ENCODE assay signal across 1 cellular context in the genomic region with DNA sequence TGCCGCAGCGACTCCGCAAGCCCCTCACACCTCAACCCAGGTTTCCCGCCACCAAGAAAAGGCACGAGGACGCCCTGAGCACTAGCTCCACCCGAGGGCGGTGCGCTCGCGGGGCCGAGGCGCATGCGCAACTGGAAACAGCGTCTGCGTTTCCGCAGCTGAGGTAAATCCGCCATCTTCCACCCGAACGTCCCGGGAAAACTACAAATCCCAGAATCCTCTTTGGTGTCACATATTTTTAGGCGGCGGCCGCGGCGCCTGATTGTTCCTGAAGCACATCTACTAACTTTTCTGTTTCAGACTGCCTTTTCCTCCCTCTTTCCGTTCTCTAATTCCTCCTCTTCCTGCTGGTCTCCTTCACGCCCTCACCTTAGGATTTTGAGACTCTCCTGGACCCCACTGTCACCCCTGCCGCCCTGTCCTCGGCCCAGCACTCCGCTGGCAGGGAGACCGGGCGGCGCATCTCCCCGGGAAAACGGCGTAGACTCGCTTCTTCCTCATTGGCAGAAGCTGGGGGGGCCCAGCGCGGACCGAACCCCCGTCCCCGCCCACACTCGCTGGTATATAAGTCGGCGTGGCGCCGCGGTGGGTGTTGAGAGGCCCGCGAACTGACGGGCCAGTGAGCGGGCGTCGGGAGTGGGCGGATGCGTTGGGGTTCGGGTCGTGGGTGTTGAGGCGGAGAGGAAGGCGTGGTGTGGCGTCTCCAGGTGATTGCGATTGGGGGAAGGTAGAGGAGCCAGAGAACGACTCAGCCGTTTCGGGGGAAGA.
TF ChIP-seq lines count a peak whose summit lies in the region.

A gene with protein sequence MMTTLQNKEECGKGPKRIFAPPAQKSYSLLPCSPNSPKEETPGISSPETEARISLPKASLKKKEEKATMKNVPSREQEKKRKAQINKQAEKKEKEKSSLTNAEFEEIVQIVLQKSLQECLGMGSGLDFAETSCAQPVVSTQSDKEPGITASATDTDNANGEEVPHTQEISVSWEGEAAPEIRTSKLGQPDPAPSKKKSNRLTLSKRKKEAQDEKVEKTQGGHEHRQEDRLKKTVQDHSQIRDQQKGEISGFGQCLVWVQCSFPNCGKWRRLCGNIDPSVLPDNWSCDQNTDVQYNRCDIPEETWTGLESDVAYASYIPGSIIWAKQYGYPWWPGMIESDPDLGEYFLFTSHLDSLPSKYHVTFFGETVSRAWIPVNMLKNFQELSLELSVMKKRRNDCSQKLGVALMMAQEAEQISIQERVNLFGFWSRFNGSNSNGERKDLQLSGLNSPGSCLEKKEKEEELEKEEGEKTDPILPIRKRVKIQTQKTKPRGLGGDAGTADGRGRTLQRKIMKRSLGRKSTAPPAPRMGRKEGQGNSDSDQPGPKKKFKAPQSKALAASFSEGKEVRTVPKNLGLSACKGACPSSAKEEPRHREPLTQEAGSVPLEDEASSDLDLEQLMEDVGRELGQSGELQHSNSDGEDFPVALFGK (minus strand): TSS at position 505 of the 768 bp plus-strand sequence. CDS start 8,054 bp downstream, outside the sequence.

TF ChIP-seq in HepG2, 621 proteins besides CTCF, POLR2A, EP300 and RAD21 (continued from another document and continues in another):
- TF ChIP-seq RBM22 (optimal IDR thresholded peaks at IDR 0.05; ENCODE audit: low read length) (peak; percentile 66), CHD4 (IDR thresholded peaks at IDR 0.05; ENCODE audit: borderline replicate concordance, low read length) (no peak), THAP11 (CRISPR knock-in tag; IDR thresholded peaks at IDR 0.05) (peak; percentile 99), ETV5 (CRISPR knock-in tag; IDR thresholded peaks at IDR 0.05; ENCODE audit: borderline replicate concordance) (peak; percentile 43), ZNF24 (IDR thresholded peaks at IDR 0.05) (no peak), ZEB1 (IDR thresholded peaks at IDR 0.05; ENCODE audit: insufficient replicate concordance, low read depth) (no peak), PITX1 (CRISPR knock-in tag; IDR thresholded peaks at IDR 0.05) (peak; percentile 35; the same call in 1 of the 2 replicates), ZNF563 (CRISPR knock-in tag; IDR thresholded peaks at IDR 0.05) (peak; percentile 85), RFXANK (CRISPR knock-in tag; IDR thresholded peaks at IDR 0.05) (peak; percentile 89), HNRNPLL (IDR thresholded peaks at IDR 0.05; ENCODE audit: low read depth, low read length, poor library complexity, severe bottlenecking) (peak; percentile 95), ETV6 (CRISPR knock-in tag; conservative IDR thresholded peaks at IDR 0.05) (no peak), ZNF207 (IDR thresholded peaks at IDR 0.05; ENCODE audit: borderline replicate concordance) (no peak), SOX5 (CRISPR knock-in tag; IDR thresholded peaks at IDR 0.05; ENCODE audit: borderline replicate concordance) (no peak), ZNF205 (CRISPR knock-in tag; IDR thresholded peaks at IDR 0.05) (peak; percentile 28), ZNF337 (CRISPR knock-in tag; IDR thresholded peaks at IDR 0.05; ENCODE audit: borderline replicate concordance, low read depth) (no peak), NFE2L1 (CRISPR knock-in tag; IDR thresholded peaks at IDR 0.05; ENCODE audit: borderline replicate concordance) (no peak; the same call in 1 of the 2 replicates), PHF21A (CRISPR knock-in tag; IDR thresholded peaks at IDR 0.05) (peak; percentile 69; the same call in 1 of the 2 replicates), ZNF766 (CRISPR knock-in tag; IDR thresholded peaks at IDR 0.05; ENCODE audit: borderline replicate concordance) (peak; percentile 8), PAWR (CRISPR knock-in tag; IDR thresholded peaks at IDR 0.05; ENCODE audit: borderline replicate concordance) (no peak), HMG20B (CRISPR knock-in tag; conservative IDR thresholded peaks at IDR 0.05) (no peak), ZNF550 (CRISPR knock-in tag; IDR thresholded peaks at IDR 0.05; ENCODE audit: borderline replicate concordance) (no peak)
- TF ChIP-seq, protein P1, sequence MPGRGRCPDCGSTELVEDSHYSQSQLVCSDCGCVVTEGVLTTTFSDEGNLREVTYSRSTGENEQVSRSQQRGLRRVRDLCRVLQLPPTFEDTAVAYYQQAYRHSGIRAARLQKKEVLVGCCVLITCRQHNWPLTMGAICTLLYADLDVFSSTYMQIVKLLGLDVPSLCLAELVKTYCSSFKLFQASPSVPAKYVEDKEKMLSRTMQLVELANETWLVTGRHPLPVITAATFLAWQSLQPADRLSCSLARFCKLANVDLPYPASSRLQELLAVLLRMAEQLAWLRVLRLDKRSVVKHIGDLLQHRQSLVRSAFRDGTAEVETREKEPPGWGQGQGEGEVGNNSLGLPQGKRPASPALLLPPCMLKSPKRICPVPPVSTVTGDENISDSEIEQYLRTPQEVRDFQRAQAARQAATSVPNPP (CRISPR knock-in tag; IDR thresholded peaks at IDR 0.05): peak; percentile 27; the same call in 1 of the 2 replicates
- TF ChIP-seq, protein P2, sequence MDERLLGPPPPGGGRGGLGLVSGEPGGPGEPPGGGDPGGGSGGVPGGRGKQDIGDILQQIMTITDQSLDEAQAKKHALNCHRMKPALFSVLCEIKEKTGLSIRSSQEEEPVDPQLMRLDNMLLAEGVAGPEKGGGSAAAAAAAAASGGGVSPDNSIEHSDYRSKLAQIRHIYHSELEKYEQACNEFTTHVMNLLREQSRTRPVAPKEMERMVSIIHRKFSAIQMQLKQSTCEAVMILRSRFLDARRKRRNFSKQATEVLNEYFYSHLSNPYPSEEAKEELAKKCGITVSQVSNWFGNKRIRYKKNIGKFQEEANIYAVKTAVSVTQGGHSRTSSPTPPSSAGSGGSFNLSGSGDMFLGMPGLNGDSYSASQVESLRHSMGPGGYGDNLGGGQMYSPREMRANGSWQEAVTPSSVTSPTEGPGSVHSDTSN (CRISPR knock-in tag; IDR thresholded peaks at IDR 0.05): no peak
- TF ChIP-seq, protein P3, sequence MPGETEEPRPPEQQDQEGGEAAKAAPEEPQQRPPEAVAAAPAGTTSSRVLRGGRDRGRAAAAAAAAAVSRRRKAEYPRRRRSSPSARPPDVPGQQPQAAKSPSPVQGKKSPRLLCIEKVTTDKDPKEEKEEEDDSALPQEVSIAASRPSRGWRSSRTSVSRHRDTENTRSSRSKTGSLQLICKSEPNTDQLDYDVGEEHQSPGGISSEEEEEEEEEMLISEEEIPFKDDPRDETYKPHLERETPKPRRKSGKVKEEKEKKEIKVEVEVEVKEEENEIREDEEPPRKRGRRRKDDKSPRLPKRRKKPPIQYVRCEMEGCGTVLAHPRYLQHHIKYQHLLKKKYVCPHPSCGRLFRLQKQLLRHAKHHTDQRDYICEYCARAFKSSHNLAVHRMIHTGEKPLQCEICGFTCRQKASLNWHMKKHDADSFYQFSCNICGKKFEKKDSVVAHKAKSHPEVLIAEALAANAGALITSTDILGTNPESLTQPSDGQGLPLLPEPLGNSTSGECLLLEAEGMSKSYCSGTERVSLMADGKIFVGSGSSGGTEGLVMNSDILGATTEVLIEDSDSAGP (CRISPR knock-in tag; IDR thresholded peaks at IDR 0.05; ENCODE audit: borderline replicate concordance): peak; percentile 75
- TF ChIP-seq, protein P4, sequence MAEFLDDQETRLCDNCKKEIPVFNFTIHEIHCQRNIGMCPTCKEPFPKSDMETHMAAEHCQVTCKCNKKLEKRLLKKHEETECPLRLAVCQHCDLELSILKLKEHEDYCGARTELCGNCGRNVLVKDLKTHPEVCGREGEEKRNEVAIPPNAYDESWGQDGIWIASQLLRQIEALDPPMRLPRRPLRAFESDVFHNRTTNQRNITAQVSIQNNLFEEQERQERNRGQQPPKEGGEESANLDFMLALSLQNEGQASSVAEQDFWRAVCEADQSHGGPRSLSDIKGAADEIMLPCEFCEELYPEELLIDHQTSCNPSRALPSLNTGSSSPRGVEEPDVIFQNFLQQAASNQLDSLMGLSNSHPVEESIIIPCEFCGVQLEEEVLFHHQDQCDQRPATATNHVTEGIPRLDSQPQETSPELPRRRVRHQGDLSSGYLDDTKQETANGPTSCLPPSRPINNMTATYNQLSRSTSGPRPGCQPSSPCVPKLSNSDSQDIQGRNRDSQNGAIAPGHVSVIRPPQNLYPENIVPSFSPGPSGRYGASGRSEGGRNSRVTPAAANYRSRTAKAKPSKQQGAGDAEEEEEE (CRISPR knock-in tag; IDR thresholded peaks at IDR 0.05; ENCODE audit: borderline replicate concordance): no peak; the same call in 1 of the 2 replicates
- TF ChIP-seq, protein P5, sequence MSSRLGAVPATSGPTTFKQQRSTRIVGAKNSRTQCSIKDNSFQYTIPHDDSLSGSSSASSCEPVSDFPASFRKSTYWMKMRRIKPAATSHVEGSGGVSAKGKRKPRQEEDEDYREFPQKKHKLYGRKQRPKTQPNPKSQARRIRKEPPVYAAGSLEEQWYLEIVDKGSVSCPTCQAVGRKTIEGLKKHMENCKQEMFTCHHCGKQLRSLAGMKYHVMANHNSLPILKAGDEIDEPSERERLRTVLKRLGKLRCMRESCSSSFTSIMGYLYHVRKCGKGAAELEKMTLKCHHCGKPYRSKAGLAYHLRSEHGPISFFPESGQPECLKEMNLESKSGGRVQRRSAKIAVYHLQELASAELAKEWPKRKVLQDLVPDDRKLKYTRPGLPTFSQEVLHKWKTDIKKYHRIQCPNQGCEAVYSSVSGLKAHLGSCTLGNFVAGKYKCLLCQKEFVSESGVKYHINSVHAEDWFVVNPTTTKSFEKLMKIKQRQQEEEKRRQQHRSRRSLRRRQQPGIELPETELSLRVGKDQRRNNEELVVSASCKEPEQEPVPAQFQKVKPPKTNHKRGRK (CRISPR knock-in tag; IDR thresholded peaks at IDR 0.05): 0 out of 2 replicates have a peak, but pooled peaks have one; percentile 47
- TF ChIP-seq, protein P6, sequence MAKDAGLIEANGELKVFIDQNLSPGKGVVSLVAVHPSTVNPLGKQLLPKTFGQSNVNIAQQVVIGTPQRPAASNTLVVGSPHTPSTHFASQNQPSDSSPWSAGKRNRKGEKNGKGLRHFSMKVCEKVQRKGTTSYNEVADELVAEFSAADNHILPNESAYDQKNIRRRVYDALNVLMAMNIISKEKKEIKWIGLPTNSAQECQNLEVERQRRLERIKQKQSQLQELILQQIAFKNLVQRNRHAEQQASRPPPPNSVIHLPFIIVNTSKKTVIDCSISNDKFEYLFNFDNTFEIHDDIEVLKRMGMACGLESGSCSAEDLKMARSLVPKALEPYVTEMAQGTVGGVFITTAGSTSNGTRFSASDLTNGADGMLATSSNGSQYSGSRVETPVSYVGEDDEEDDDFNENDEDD (CRISPR knock-in tag; IDR thresholded peaks at IDR 0.05; ENCODE audit: borderline replicate concordance): peak; percentile 99
- TF ChIP-seq, protein P7, sequence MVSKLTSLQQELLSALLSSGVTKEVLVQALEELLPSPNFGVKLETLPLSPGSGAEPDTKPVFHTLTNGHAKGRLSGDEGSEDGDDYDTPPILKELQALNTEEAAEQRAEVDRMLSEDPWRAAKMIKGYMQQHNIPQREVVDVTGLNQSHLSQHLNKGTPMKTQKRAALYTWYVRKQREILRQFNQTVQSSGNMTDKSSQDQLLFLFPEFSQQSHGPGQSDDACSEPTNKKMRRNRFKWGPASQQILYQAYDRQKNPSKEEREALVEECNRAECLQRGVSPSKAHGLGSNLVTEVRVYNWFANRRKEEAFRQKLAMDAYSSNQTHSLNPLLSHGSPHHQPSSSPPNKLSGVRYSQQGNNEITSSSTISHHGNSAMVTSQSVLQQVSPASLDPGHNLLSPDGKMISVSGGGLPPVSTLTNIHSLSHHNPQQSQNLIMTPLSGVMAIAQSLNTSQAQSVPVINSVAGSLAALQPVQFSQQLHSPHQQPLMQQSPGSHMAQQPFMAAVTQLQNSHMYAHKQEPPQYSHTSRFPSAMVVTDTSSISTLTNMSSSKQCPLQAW (CRISPR knock-in tag; IDR thresholded peaks at IDR 0.05): peak; percentile 76; the same call in 1 of the 2 replicates
- TF ChIP-seq, protein P8, sequence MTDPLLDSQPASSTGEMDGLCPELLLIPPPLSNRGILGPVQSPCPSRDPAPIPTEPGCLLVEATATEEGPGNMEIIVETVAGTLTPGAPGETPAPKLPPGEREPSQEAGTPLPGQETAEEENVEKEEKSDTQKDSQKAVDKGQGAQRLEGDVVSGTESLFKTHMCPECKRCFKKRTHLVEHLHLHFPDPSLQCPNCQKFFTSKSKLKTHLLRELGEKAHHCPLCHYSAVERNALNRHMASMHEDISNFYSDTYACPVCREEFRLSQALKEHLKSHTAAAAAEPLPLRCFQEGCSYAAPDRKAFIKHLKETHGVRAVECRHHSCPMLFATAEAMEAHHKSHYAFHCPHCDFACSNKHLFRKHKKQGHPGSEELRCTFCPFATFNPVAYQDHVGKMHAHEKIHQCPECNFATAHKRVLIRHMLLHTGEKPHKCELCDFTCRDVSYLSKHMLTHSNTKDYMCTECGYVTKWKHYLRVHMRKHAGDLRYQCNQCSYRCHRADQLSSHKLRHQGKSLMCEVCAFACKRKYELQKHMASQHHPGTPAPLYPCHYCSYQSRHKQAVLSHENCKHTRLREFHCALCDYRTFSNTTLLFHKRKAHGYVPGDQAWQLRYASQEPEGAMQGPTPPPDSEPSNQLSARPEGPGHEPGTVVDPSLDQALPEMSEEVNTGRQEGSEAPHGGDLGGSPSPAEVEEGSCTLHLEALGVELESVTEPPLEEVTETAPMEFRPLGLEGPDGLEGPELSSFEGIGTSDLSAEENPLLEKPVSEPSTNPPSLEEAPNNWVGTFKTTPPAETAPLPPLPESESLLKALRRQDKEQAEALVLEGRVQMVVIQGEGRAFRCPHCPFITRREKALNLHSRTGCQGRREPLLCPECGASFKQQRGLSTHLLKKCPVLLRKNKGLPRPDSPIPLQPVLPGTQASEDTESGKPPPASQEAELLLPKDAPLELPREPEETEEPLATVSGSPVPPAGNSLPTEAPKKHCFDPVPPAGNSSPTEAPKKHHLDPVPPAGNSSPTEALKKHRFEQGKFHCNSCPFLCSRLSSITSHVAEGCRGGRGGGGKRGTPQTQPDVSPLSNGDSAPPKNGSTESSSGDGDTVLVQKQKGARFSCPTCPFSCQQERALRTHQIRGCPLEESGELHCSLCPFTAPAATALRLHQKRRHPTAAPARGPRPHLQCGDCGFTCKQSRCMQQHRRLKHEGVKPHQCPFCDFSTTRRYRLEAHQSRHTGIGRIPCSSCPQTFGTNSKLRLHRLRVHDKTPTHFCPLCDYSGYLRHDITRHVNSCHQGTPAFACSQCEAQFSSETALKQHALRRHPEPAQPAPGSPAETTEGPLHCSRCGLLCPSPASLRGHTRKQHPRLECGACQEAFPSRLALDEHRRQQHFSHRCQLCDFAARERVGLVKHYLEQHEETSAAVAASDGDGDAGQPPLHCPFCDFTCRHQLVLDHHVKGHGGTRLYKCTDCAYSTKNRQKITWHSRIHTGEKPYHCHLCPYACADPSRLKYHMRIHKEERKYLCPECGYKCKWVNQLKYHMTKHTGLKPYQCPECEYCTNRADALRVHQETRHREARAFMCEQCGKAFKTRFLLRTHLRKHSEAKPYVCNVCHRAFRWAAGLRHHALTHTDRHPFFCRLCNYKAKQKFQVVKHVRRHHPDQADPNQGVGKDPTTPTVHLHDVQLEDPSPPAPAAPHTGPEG (CRISPR knock-in tag; IDR thresholded peaks at IDR 0.05): 0 out of 2 replicates have a peak, but pooled peaks have one; percentile 20
- TF ChIP-seq, protein P9, sequence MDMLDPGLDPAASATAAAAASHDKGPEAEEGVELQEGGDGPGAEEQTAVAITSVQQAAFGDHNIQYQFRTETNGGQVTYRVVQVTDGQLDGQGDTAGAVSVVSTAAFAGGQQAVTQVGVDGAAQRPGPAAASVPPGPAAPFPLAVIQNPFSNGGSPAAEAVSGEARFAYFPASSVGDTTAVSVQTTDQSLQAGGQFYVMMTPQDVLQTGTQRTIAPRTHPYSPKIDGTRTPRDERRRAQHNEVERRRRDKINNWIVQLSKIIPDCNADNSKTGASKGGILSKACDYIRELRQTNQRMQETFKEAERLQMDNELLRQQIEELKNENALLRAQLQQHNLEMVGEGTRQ (IDR thresholded peaks at IDR 0.05; ENCODE audit: low read depth, low read length): no peak
- TF ChIP-seq, protein P9 (CRISPR knock-in tag; IDR thresholded peaks at IDR 0.05; ENCODE audit: borderline replicate concordance): no peak
